1 cellular context compared by ENCODE assay signal in genomic region chr7:75896803-75897327, GRCh38.
A peak's percentile ranks its signal among the peaks of the same experiment; 100 is the strongest.
TF ChIP-seq lines count a peak whose summit lies in the region.

No MANE protein-coding gene starts in this region.

TF ChIP-seq in HepG2, 621 proteins besides CTCF, POLR2A, EP300 and RAD21 (continued from another document and continues in another):
- TF ChIP-seq GPBP1L1 (CRISPR knock-in tag; IDR thresholded peaks at IDR 0.05) (no peak), ZNF567 (CRISPR knock-in tag; IDR thresholded peaks at IDR 0.05; ENCODE audit: borderline replicate concordance) (no peak), CREB3 (CRISPR knock-in tag; IDR thresholded peaks at IDR 0.05) (no peak), KDM6A (CRISPR knock-in tag; IDR thresholded peaks at IDR 0.05; ENCODE audit: low read depth) (0 out of 2 replicates have a peak, but pooled peaks have one; percentile 40), PHF21A (CRISPR knock-in tag; IDR thresholded peaks at IDR 0.05) (peak; percentile 29; the same call in 1 of the 2 replicates), ZFP91 (CRISPR knock-in tag; IDR thresholded peaks at IDR 0.05; ENCODE audit: borderline replicate concordance) (peak; percentile 17; the same call in 1 of the 2 replicates), ZNF326 (CRISPR knock-in tag; IDR thresholded peaks at IDR 0.05; ENCODE audit: borderline replicate concordance) (no peak), HNRNPL (IDR thresholded peaks at IDR 0.05; ENCODE audit: low read depth, low read length) (0 out of 2 replicates have a peak, but pooled peaks have one; percentile 21), ZNF296 (CRISPR knock-in tag; conservative IDR thresholded peaks at IDR 0.05) (no peak), ZSCAN30 (CRISPR knock-in tag; IDR thresholded peaks at IDR 0.05) (no peak), ZFY (CRISPR knock-in tag; IDR thresholded peaks at IDR 0.05) (peak; percentile 46; the same call in 1 of the 2 replicates), NR0B2 (CRISPR knock-in tag; IDR thresholded peaks at IDR 0.05) (no peak), ZNF530 (CRISPR knock-in tag; IDR thresholded peaks at IDR 0.05; ENCODE audit: low read depth) (no peak), ZNF576 (CRISPR knock-in tag; IDR thresholded peaks at IDR 0.05) (no peak), HHEX (CRISPR knock-in tag; IDR thresholded peaks at IDR 0.05) (no peak), ZSCAN12 (CRISPR knock-in tag; IDR thresholded peaks at IDR 0.05) (no peak), ZBTB7B (CRISPR knock-in tag; IDR thresholded peaks at IDR 0.05) (peak; percentile 81), ZNF841 (CRISPR knock-in tag; IDR thresholded peaks at IDR 0.05; ENCODE audit: borderline replicate concordance) (no peak), PRDM15 (CRISPR knock-in tag; IDR thresholded peaks at IDR 0.05) (no peak), HNF4G (IDR thresholded peaks at IDR 0.05; ENCODE audit: borderline replicate concordance, low read depth, low read length) (peak; percentile 69), HNF4G (CRISPR knock-in tag; IDR thresholded peaks at IDR 0.05; ENCODE audit: borderline replicate concordance, low read depth) (peak; percentile 80; the same call in 1 of the 2 replicates), REL (CRISPR knock-in tag; conservative IDR thresholded peaks at IDR 0.05) (no peak), HDAC1 (CRISPR knock-in tag; IDR thresholded peaks at IDR 0.05) (peak; percentile 61), SMAD9 (CRISPR knock-in tag; IDR thresholded peaks at IDR 0.05) (no peak), ZBTB42 (CRISPR knock-in tag; IDR thresholded peaks at IDR 0.05) (0 out of 2 replicates have a peak, but pooled peaks have one; percentile 29), GTF3A (CRISPR knock-in tag; conservative IDR thresholded peaks at IDR 0.05) (no peak), ATF3 (CRISPR knock-in tag; IDR thresholded peaks at IDR 0.05) (no peak), IRF1 (CRISPR knock-in tag; IDR thresholded peaks at IDR 0.05; ENCODE audit: low read depth) (no peak), CBX5 (CRISPR knock-in tag; IDR thresholded peaks at IDR 0.05; ENCODE audit: borderline replicate concordance) (no peak), REPIN1 (CRISPR knock-in tag; IDR thresholded peaks at IDR 0.05; ENCODE audit: borderline replicate concordance, low read depth) (no peak), ZFP82 (CRISPR knock-in tag; IDR thresholded peaks at IDR 0.05; ENCODE audit: borderline replicate concordance) (no peak), ZNF839 (CRISPR knock-in tag; IDR thresholded peaks at IDR 0.05; ENCODE audit: borderline replicate concordance) (no peak), ZNF770 (CRISPR knock-in tag; IDR thresholded peaks at IDR 0.05) (peak; percentile 97), ZNF343 (CRISPR knock-in tag; IDR thresholded peaks at IDR 0.05) (no peak), NFAT5 (CRISPR knock-in tag; IDR thresholded peaks at IDR 0.05) (no peak), FOXA3 (CRISPR knock-in tag; IDR thresholded peaks at IDR 0.05) (no peak), TBX2 (CRISPR knock-in tag; IDR thresholded peaks at IDR 0.05; ENCODE audit: borderline replicate concordance) (no peak), ZNF362 (CRISPR knock-in tag; IDR thresholded peaks at IDR 0.05; ENCODE audit: borderline replicate concordance) (no peak)
